ENCODE assay signal across 9 cellular contexts in the genomic region with DNA sequence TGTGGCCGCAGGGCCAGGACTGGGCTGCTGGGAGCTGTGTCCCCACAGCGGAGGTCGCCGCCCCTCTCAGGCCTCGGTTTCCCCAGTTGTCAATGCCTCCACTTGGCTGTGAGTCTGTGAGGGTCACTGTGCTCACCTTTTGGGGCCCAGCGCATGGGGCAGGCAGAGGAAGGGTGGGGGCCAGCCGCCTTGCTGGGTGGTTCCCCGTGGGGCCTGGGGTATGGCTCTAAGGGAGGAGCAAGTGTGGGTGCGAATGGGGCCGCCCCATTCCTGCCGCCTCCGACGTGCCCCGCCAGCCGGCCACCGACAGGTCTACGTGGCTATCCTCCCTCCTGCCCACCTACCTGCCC. TPM values are rescaled to one million over a fixed set of nuclear protein-coding genes. Genes with fewer than 3 reads are reported as not detected.
DNase-seq lines count a peak whose midpoint lies in the region; ATAC-seq, FAIRE-seq and TF ChIP-seq lines count a peak whose summit lies in the region.
"Had no signal": no experiment of that assay in that cellular context is flagged by ENCODE, and none has a peak within 500 bp of the region (broad histone marks: within the 10 kb centered on the region; RNA-seq: fewer than 3 reads in every experiment).

No MANE protein-coding gene starts in this region.

- FAIRE-seq in kidney (lab: Jason Lieb, UNC), result no peak

- no peak overlapping the region for H3K27ac Mint-ChIP-seq in T-helper 1 cell treated with Interleukin-12 subunit alpha and Interleukin-12 subunit beta and Interleukin-4 antibody, amounts not matched to agents 30 μg/mL and 1 μg/mL, for 36 hours
- H3K27ac Mint-ChIP-seq in activated T-helper 17 cell treated with anti-CD3 and anti-CD28 coated beads, Interleukin-2, amount 50 U/mL, for 72 hours, result peak overlapping the region; percentile 81
- no peak overlapping the region for H3K27ac Mint-ChIP-seq in stimulated activated naive CD8-positive, alpha-beta T cell treated with anti-CD3 and anti-CD28 coated beads, Interleukin-15, amount 100 ng/mL, for 72 hours

- peaks cover 4% of the 10 kb centered on the region for H3K27me3 Mint-ChIP-seq in T-helper 1 cell treated with Interleukin-12 subunit alpha and Interleukin-12 subunit beta and Interleukin-4 antibody, amounts not matched to agents 30 μg/mL and 1 μg/mL, for 36 hours (ENCODE audit: low read depth)
- no peaks in the 10 kb centered on the region for H3K27me3 Mint-ChIP-seq in activated T-helper 17 cell treated with anti-CD3 and anti-CD28 coated beads, Interleukin-2, amount 50 U/mL, for 72 hours
- no peaks in the 10 kb centered on the region for H3K27me3 Mint-ChIP-seq in stimulated activated naive CD8-positive, alpha-beta T cell treated with anti-CD3 and anti-CD28 coated beads, Interleukin-15, amount 100 ng/mL, for 72 hours

- no peaks in the 10 kb centered on the region for H3K9me3 ChIP-seq in kidney (ENCODE audit: control insufficient read depth in 1 of 2, low read length in 2 of 2)
- H3K9me3 ChIP-seq in mucosa of descending colon, result no peaks in the 10 kb centered on the region

- intact Hi-C loops in kidney (cut with DNase I), result no loop called here
- intact Hi-C loops in mucosa of descending colon (cut with DNase I, micrococcal nuclease), result no loop called here

- H3K4me3 ChIP-seq in kidney (ENCODE audit: low read length in 2 of 2) (peak overlapping the region; percentile 42 to 61), mucosa of descending colon (no peak overlapping the region)

- no peak for ATAC-seq in activated T-helper 17 cell treated with anti-CD3 and anti-CD28 coated beads, Interleukin-2, amount 50 U/mL, for 72 hours (replicated peaks)
- ATAC-seq in stimulated activated naive CD8-positive, alpha-beta T cell treated with anti-CD3 and anti-CD28 coated beads, Interleukin-15, amount 100 ng/mL, for 72 hours, result no peak
- ATAC-seq in mucosa of descending colon, result no peak

- H3K9ac ChIP-seq in kidney (ENCODE audit: low read length in 2 of 2), result peak overlapping the region in 1 of 2 donors; percentile 19

- H3K36me3 ChIP-seq in kidney (ENCODE audit: control insufficient read depth in 1 of 2, insufficient read depth in 2 of 2, low read length in 2 of 2), result no peaks in the 10 kb centered on the region
- no peaks in the 10 kb centered on the region for H3K36me3 ChIP-seq in mucosa of descending colon (ENCODE audit: low read depth)

- H3K4me1 ChIP-seq in kidney (ENCODE audit: control insufficient read depth in 1 of 2, insufficient read depth in 1 of 2, low read depth in 1 of 2, low read length in 2 of 2), result peaks cover 8 to 14% of the 10 kb centered on the region in 2 donors
- peaks cover 23% of the 10 kb centered on the region for H3K4me1 ChIP-seq in mucosa of descending colon (ENCODE audit: low read depth)

- H3K36me3 Mint-ChIP-seq in T-helper 1 cell treated with Interleukin-12 subunit alpha and Interleukin-12 subunit beta and Interleukin-4 antibody, amounts not matched to agents 30 μg/mL and 1 μg/mL, for 36 hours (ENCODE audit: low read depth), result no peaks in the 10 kb centered on the region
- H3K36me3 Mint-ChIP-seq in activated T-helper 17 cell treated with anti-CD3 and anti-CD28 coated beads, Interleukin-2, amount 50 U/mL, for 72 hours (ENCODE audit: low read depth), result no peaks in the 10 kb centered on the region

- peak overlapping the region; percentile 87 for H3K4me3 Mint-ChIP-seq in T-helper 1 cell treated with Interleukin-12 subunit alpha and Interleukin-12 subunit beta and Interleukin-4 antibody, amounts not matched to agents 30 μg/mL and 1 μg/mL, for 36 hours
- H3K4me3 Mint-ChIP-seq in activated T-helper 17 cell treated with anti-CD3 and anti-CD28 coated beads, Interleukin-2, amount 50 U/mL, for 72 hours, result peak overlapping the region; percentile 81
- H3K4me3 Mint-ChIP-seq in stimulated activated naive CD8-positive, alpha-beta T cell treated with anti-CD3 and anti-CD28 coated beads, Interleukin-15, amount 100 ng/mL, for 72 hours, result peak overlapping the region; percentile 85 to 94

- H3K4me1 Mint-ChIP-seq in T-helper 1 cell treated with Interleukin-12 subunit alpha and Interleukin-12 subunit beta and Interleukin-4 antibody, amounts not matched to agents 30 μg/mL and 1 μg/mL, for 36 hours (ENCODE audit: low read depth), result peaks cover 3% of the 10 kb centered on the region
- H3K4me1 Mint-ChIP-seq in activated T-helper 17 cell treated with anti-CD3 and anti-CD28 coated beads, Interleukin-2, amount 50 U/mL, for 72 hours, result peaks cover 6% of the 10 kb centered on the region
- H3K4me1 Mint-ChIP-seq in stimulated activated naive CD8-positive, alpha-beta T cell treated with anti-CD3 and anti-CD28 coated beads, Interleukin-15, amount 100 ng/mL, for 72 hours, result peaks cover 29% of the 10 kb centered on the region

- TF ChIP-seq CTCF in kidney (IDR thresholded peaks at IDR 0.05; ENCODE audit: borderline replicate concordance, extremely low read depth, insufficient read depth), result no peak
- TF ChIP-seq CTCF in mucosa of descending colon (IDR thresholded peaks at IDR 0.05), result no peak

- DNase-seq in T-helper 1 cell (no peak), kidney (no peak), mucosa of descending colon (no peak), UCSD-AML1 (lab: John Stamatoyannopoulos, UW; ENCODE audit: unreplicated experiment) (no peak), iPS-NIHi7 (ENCODE audit: extremely low spot score) (no peak)
- no peak for DNase-seq in stimulated activated naive CD8-positive, alpha-beta T cell treated with anti-CD3 and anti-CD28 coated beads, Interleukin-15, amount 100 ng/mL, for 72 hours

- H3K9me3 Mint-ChIP-seq in T-helper 1 cell treated with Interleukin-12 subunit alpha and Interleukin-12 subunit beta and Interleukin-4 antibody, amounts not matched to agents 30 μg/mL and 1 μg/mL, for 36 hours, result no peaks in the 10 kb centered on the region
- no peaks in the 10 kb centered on the region for H3K9me3 Mint-ChIP-seq in activated T-helper 17 cell treated with anti-CD3 and anti-CD28 coated beads, Interleukin-2, amount 50 U/mL, for 72 hours
- no peaks in the 10 kb centered on the region for H3K9me3 Mint-ChIP-seq in stimulated activated naive CD8-positive, alpha-beta T cell treated with anti-CD3 and anti-CD28 coated beads, Interleukin-15, amount 100 ng/mL, for 72 hours

- H3K27ac ChIP-seq in kidney (ENCODE audit: low read depth in 2 of 2, low read length in 2 of 2), result no peak overlapping the region

RNA-seq across cellular contexts. Expression of gene FGF22, which starts 0.8 kb away (rescaled TPM):
- 1 to 10 TPM in 1 of 2 donors, not detected in 1; 1.7 TPM for total RNA-seq in activated T-helper 17 cell treated with anti-CD3 and anti-CD28 coated beads, Interleukin-2, amount 50 U/mL, for 72 hours
- total RNA-seq in kidney, result 0.19 TPM
- polyA plus RNA-seq in kidney (ENCODE audit: insufficient read depth, low read depth, low replicate concordance), result 0.71 TPM
- under 1 TPM in 2 of 3 donors, not detected in 1; 0.23 to 0.82 TPM for total RNA-seq in mucosa of descending colon
- total RNA-seq: A172 had no signal

RNA-seq across cellular contexts. Expression of gene POLRMT, which starts 5.5 kb away (rescaled TPM):
- 10 to 100 TPM; 46.1 to 59.8 TPM for total RNA-seq in activated T-helper 17 cell treated with anti-CD3 and anti-CD28 coated beads, Interleukin-2, amount 50 U/mL, for 72 hours
- total RNA-seq in kidney (49.8 TPM), mucosa of descending colon (10 to 100 TPM; 48.3 to 61.1 (median 51.1) TPM)
- 117 TPM for polyA plus RNA-seq in kidney (ENCODE audit: insufficient read depth, low read depth, low replicate concordance)

RNA-seq across cellular contexts. Expression of gene RNF126, which starts 24.1 kb away (rescaled TPM):
- total RNA-seq in activated T-helper 17 cell treated with anti-CD3 and anti-CD28 coated beads, Interleukin-2, amount 50 U/mL, for 72 hours, result 100 to 1,000 TPM in 1 of 2 donors, 10 to 100 TPM in 1; 74.0 to 103 TPM
- 38.0 TPM for total RNA-seq in kidney
- 33.3 TPM for polyA plus RNA-seq in kidney (ENCODE audit: insufficient read depth, low read depth, low replicate concordance)
- total RNA-seq in mucosa of descending colon, result 10 to 100 TPM; 47.5 to 69.1 (median 62.0) TPM

RNA-seq across cellular contexts. Expression of gene FSTL3, which starts 37.3 kb away (rescaled TPM):
- total RNA-seq in activated T-helper 17 cell treated with anti-CD3 and anti-CD28 coated beads, Interleukin-2, amount 50 U/mL, for 72 hours, result 1 to 10 TPM; 7.0 to 9.1 TPM
- total RNA-seq in kidney, result 63.0 TPM
- polyA plus RNA-seq in kidney (ENCODE audit: insufficient read depth, low read depth, low replicate concordance), result 23.9 TPM
- total RNA-seq in mucosa of descending colon, result 10 to 100 TPM in 2 of 3 donors, 1 to 10 TPM in 1; 2.6 to 25.0 (median 12.8) TPM

RNA-seq across cellular contexts. Expression of gene HCN2, which starts 49.2 kb away (rescaled TPM):
- total RNA-seq in activated T-helper 17 cell treated with anti-CD3 and anti-CD28 coated beads, Interleukin-2, amount 50 U/mL, for 72 hours, result under 1 TPM; 0.58 to 0.98 TPM
- 0.31 TPM for total RNA-seq in kidney
- 1.3 TPM for polyA plus RNA-seq in kidney (ENCODE audit: insufficient read depth, low read depth, low replicate concordance)
- total RNA-seq in mucosa of descending colon, result under 1 TPM; 0.12 to 0.89 (median 0.17) TPM
